ENCODE assay signal across 9 cellular contexts in genomic region chr14:49853572-49854375, GRCh38. TPM values are rescaled to one million over a fixed set of nuclear protein-coding genes. Genes with fewer than 3 reads are reported as not detected.
DNase-seq lines count a peak whose midpoint lies in the region; ATAC-seq, FAIRE-seq and TF ChIP-seq lines count a peak whose summit lies in the region.
"Had no signal": no experiment of that assay in that cellular context is flagged by ENCODE, and none has a peak within 500 bp of the region (broad histone marks: within the 10 kb centered on the region; RNA-seq: fewer than 3 reads in every experiment).

No MANE protein-coding gene starts in this region.

- no peak overlapping the region for H3K27ac ChIP-seq in endothelial cell of umbilical vein (ENCODE audit: insufficient read depth, low read depth, low read length)
- H3K27ac ChIP-seq in mucosa of rectum (ENCODE audit: low read depth in 2 of 2, low read length in 2 of 2): peak overlapping the region in 1 of 2 donors; percentile 91

- POLR2A ChIA-PET in endothelial cell of umbilical vein (lab: Charles Lee): interaction anchor here (1.0 kb wide), 1 partner anchor 9 kb away, joined by 5 read pairs; no protein-coding TSS in a partner anchor

- H3K9me1 ChIP-seq in endothelial cell of umbilical vein (replicated peaks; ENCODE audit: control insufficient read depth, extremely low read depth, insufficient read depth, low read length): no peaks in the 10 kb centered on the region

- BruUV-seq in endothelial cell of umbilical vein (replicated peaks; lab: Mats Ljungman, UMichigan): no TSS peak

- peaks cover 3 to 9% of the 10 kb centered on the region in 2 experiments for H3K36me3 ChIP-seq in endothelial cell of umbilical vein (ENCODE audit: control insufficient read depth in 2 of 2, extremely low read depth in 1 of 2, insufficient read depth in 2 of 2, low read length in 2 of 2)
- H3K36me3 ChIP-seq in mucosa of rectum (ENCODE audit: control insufficient read depth in 2 of 2, insufficient read depth in 2 of 2, low read length in 2 of 2): peaks cover 5 to 14% of the 10 kb centered on the region in 2 donors

- H3K4me1 ChIP-seq in endothelial cell of umbilical vein (ENCODE audit: control insufficient read depth, extremely low read depth, insufficient read depth, low read length) (peaks cover 11% of the 10 kb centered on the region), mucosa of rectum (ENCODE audit: control insufficient read depth in 2 of 2, insufficient read depth in 2 of 2, low read length in 2 of 2) (peaks cover 4 to 12% of the 10 kb centered on the region in 2 donors)

- CTCF ChIA-PET in endothelial cell of umbilical vein (lab: Charles Lee): interaction anchor here (0.6 to 3.3 kb wide), 20 partner anchors 8 to 482 kb away, joined by 3 to 121 read pairs (median 4); partner anchors contain the start of genes DNAAF2 and VCPKMT

- H3K4me2 ChIP-seq in endothelial cell of umbilical vein (ENCODE audit: insufficient read depth, low read length): peak overlapping the region; percentile 99

- ATAC-seq in HG03354 (IDR thresholded peaks at IDR 0.05; ENCODE audit: poor library complexity, severe bottlenecking, unreplicated experiment) (peak; percentile 52), HG02610 (IDR thresholded peaks at IDR 0.05; ENCODE audit: unreplicated experiment) (no peak)

- H3K9ac ChIP-seq in endothelial cell of umbilical vein (replicated peaks; ENCODE audit: extremely low read depth, insufficient read depth, low read length) (no peak overlapping the region), mucosa of rectum (ENCODE audit: low read depth in 1 of 2, low read length in 2 of 2) (no peak overlapping the region)

- H2AFZ ChIP-seq in endothelial cell of umbilical vein (ENCODE audit: low read depth, low read length): peak overlapping the region; percentile 94

- peak overlapping the region in 2 of 3 experiments; percentile 15 to 94 for H3K4me3 ChIP-seq in endothelial cell of umbilical vein (replicated peaks in 1 of 3; ENCODE audit: insufficient read depth in 1 of 3, low read depth in 1 of 3, low read length in 3 of 3)
- H3K4me3 ChIP-seq in mucosa of rectum (ENCODE audit: low read length in 2 of 2): peak overlapping the region; percentile 97 to 100

- no peak for TF ChIP-seq POLR2A in endothelial cell of umbilical vein (IDR thresholded peaks at IDR 0.05; ENCODE audit: low read depth, low read length)

- H3K9me3 ChIP-seq in endothelial cell of umbilical vein (replicated peaks; ENCODE audit: control insufficient read depth, insufficient read depth, low read length): no peaks in the 10 kb centered on the region
- H3K9me3 ChIP-seq in mucosa of rectum (ENCODE audit: control insufficient read depth in 2 of 2, low read length in 2 of 2): no peaks in the 10 kb centered on the region

- peak; percentile 63 for FAIRE-seq in endothelial cell of umbilical vein (lab: Jason Lieb, UNC)
- FAIRE-seq: frontal cortex had no signal

- dilution Hi-C loops in endothelial cell of umbilical vein (cut with MboI; ENCODE audit: extremely low pct_ligation_motif_present, low sequenced_read_pairs): no loop called here

- no peaks in the 10 kb centered on the region for H4K20me1 ChIP-seq in endothelial cell of umbilical vein (replicated peaks; ENCODE audit: control insufficient read depth, extremely low read depth, insufficient read depth, low read length)

- peak; percentile 79 for DNase-seq in EL
- DNase-seq in NOMO-1 (lab: John Stamatoyannopoulos, UW; ENCODE audit: unreplicated experiment in 2 of 2): peak; percentile 63 to 78
- peak; percentile 68 for DNase-seq in activated CD8-positive, alpha-beta memory T cell treated with anti-CD3 and anti-CD28 coated beads, Interleukin-2, amount 50 U/mL, for 4 hours
- DNase-seq in endothelial cell of umbilical vein (ENCODE audit: low read depth, low spot score): peak; percentile 86
- peak; percentile 34 to 47 for DNase-seq in stimulated activated CD8-positive, alpha-beta memory T cell treated with anti-CD3 and anti-CD28 coated beads, Interleukin-2, amount 100 ng/mL, for 48 hours (ENCODE audit: low read depth in 2 of 2)

- H3K79me2 ChIP-seq in endothelial cell of umbilical vein (ENCODE audit: control insufficient read depth, insufficient read depth, low read length): peaks cover 36% of the 10 kb centered on the region

- intact Hi-C loops in endothelial cell of umbilical vein (cut with micrococcal nuclease): loop anchor here (1.0 kb wide), 3 partner anchors 9 to 407 kb away; no protein-coding TSS in a partner anchor

- peak; percentile 68 to 80 for TF ChIP-seq CTCF in endothelial cell of umbilical vein (IDR thresholded peaks at IDR 0.05; ENCODE audit: extremely low read depth in 1 of 2, insufficient read depth in 1 of 2, low read depth in 1 of 2, low read length in 2 of 2)

- no peaks in the 10 kb centered on the region for H3K27me3 ChIP-seq in endothelial cell of umbilical vein (ENCODE audit: control insufficient read depth in 2 of 2, insufficient read depth in 2 of 2, low read length in 2 of 2)
- no peaks in the 10 kb centered on the region for H3K27me3 ChIP-seq in mucosa of rectum (ENCODE audit: control insufficient read depth in 2 of 2, insufficient read depth in 2 of 2, low read length in 2 of 2)

TF ChIP-seq in endothelial cell of umbilical vein, 7 proteins besides CTCF, POLR2A, EP300 and RAD21:
- TF ChIP-seq EZH2 (IDR thresholded peaks at IDR 0.05; ENCODE audit: borderline replicate concordance, low read depth, low read length, severe bottlenecking) (no peak), JUN (IDR thresholded peaks at IDR 0.05; ENCODE audit: borderline replicate concordance, insufficient read depth, insufficient read length, low read depth) (no peak), FOS (IDR thresholded peaks at IDR 0.05; ENCODE audit: borderline replicate concordance, insufficient read depth, low read length) (no peak), MYC (IDR thresholded peaks at IDR 0.05; ENCODE audit: low read depth, low read length) (no peak), POLR2AphosphoS5 (IDR thresholded peaks at IDR 0.05; ENCODE audit: insufficient read depth, low read depth, low read length) (no peak), MAX (IDR thresholded peaks at IDR 0.05; ENCODE audit: insufficient read depth, insufficient read length) (no peak), GATA2 (IDR thresholded peaks at IDR 0.05; ENCODE audit: insufficient read depth, insufficient read length, low read depth, low read length) (no peak)
TF ChIP-seq in endothelial cell of umbilical vein: peak in this region for 0.

RNA-seq across cellular contexts. Expression of gene NEMF, which starts 1.2 kb away (rescaled TPM):
- total RNA-seq in endothelial cell of umbilical vein: 71.4 and 74.2 TPM in 2 replicates
- polyA plus RNA-seq in endothelial cell of umbilical vein: 7.9 and 12.2 TPM in 2 replicates
- polyA plus RNA-seq in endothelial cell of umbilical vein (2011; cell fraction: cytosol; rRNA removed): 17.5 and 17.8 TPM in 2 replicates
- polyA plus RNA-seq in endothelial cell of umbilical vein (2011; cell fraction: nucleus; rRNA removed): 71.5 and 92.8 TPM in 2 replicates
- 43.5 and 50.1 TPM in 2 replicates for polyA plus RNA-seq in endothelial cell of umbilical vein (2012)
- 71.1 and 72.7 TPM in 2 replicates for polyA minus RNA-seq in endothelial cell of umbilical vein
- 17.4 TPM for polyA minus RNA-seq in endothelial cell of umbilical vein (2011; cell fraction: cytosol; rRNA and poly(A)+ RNA removed)
- 137 and 138 TPM in 2 replicates for polyA minus RNA-seq in endothelial cell of umbilical vein (2011; cell fraction: nucleus; rRNA and poly(A)+ RNA removed)

RNA-seq across cellular contexts. Expression of gene ARF6, which starts 39.1 kb away (rescaled TPM):
- 73.2 and 73.6 TPM in 2 replicates for total RNA-seq in endothelial cell of umbilical vein
- 19.3 and 21.7 TPM in 2 replicates for polyA plus RNA-seq in endothelial cell of umbilical vein
- polyA plus RNA-seq in endothelial cell of umbilical vein (2011; cell fraction: cytosol; rRNA removed): 24.9 and 25.7 TPM in 2 replicates
- 15.5 and 19.7 TPM in 2 replicates for polyA plus RNA-seq in endothelial cell of umbilical vein (2011; cell fraction: nucleus; rRNA removed)
- polyA plus RNA-seq in endothelial cell of umbilical vein (2012): 32.3 and 43.2 TPM in 2 replicates
- 26.5 and 30.5 TPM in 2 replicates for polyA minus RNA-seq in endothelial cell of umbilical vein
- polyA minus RNA-seq in endothelial cell of umbilical vein (2011; cell fraction: cytosol; rRNA and poly(A)+ RNA removed): 17.2 TPM
- polyA minus RNA-seq in endothelial cell of umbilical vein (2011; cell fraction: nucleus; rRNA and poly(A)+ RNA removed): 13.5 and 14.0 TPM in 2 replicates
